23 cellular contexts compared by ENCODE assay signal in the genomic region with DNA sequence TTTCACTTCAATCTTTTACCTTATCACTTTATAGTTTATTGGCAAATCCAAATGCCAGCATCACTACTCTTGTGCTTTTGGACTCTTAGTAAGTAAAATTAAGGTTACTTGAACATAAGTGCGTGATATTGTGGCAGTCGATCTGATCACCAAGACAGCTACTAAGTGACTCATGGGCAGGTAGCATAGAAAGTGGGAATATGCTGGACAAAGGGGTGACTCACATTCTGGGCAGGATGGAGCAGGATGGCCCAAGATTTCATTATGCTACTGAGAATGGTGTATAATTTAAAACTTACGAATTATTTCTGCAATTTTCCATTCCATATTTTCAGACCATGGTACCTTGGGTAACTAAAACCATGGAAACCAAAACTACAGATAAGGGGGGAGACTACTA.
DNase-seq lines count a peak whose midpoint lies in the region; ATAC-seq, FAIRE-seq and TF ChIP-seq lines count a peak whose summit lies in the region.
"Had no signal": no experiment of that assay in that cellular context is flagged by ENCODE, and none has a peak within 500 bp of the region (broad histone marks: within the 10 kb centered on the region; RNA-seq: fewer than 3 reads in every experiment).

No MANE protein-coding gene starts in this region.

- H3K36me3 ChIP-seq in esophagus squamous epithelium, result no peaks in the 10 kb centered on the region
- H3K36me3 ChIP-seq: neural progenitor cell, prostate gland, transverse colon had no signal

- peaks cover 7 to 9% of the 10 kb centered on the region in 2 donors for H3K9me3 Mint-ChIP-seq in stimulated activated naive B cell treated with anti-CD40 and anti-IgM and Interleukin-4, amounts not matched to agents 10 μg/mL and 1 μg/mL and 100 μg/mL, for 72 hours
- H3K9me3 Mint-ChIP-seq in activated T-helper 1 cell treated with anti-CD3 and anti-CD28 coated beads, Interleukin-12 subunit alpha, Interleukin-12 subunit beta, Interleukin-2, Interleukin-4 antibody, amounts not matched to agents 30 ng/mL and 10 ng/mL and 1 ng/mL, durations not matched to agents 14 hours and 24 hours and 36 hours, result no peaks in the 10 kb centered on the region
- H3K9me3 Mint-ChIP-seq: activated T-helper 2 cell treated with anti-CD3 and anti-CD28 coated beads, Interferon-gamma antibody, Interleukin-2, Interleukin-4, amounts not matched to agents 10 μg/mL and 5 μg/mL and 100 μg/mL, durations not matched to agents 14 hours and 24 hours and 36 hours had no signal

- DNase-seq in HT1080 (ENCODE audit: low read depth), result peak; percentile 78
- peak; percentile 11 for DNase-seq in SW480 (ENCODE audit: low spot score)
- DNase-seq in esophagus squamous epithelium (lab: John Stamatoyannopoulos, UW), result no peak
- DNase-seq in stimulated activated naive B cell treated with anti-CD40 and anti-IgM and Interleukin-4, amounts not matched to agents 10 μg/mL and 1 μg/mL and 100 μg/mL, for 72 hours, result no peak
- DNase-seq in activated T-helper 1 cell treated with anti-CD3 and anti-CD28 coated beads, Interleukin-12 subunit alpha, Interleukin-12 subunit beta, Interleukin-2, Interleukin-4 antibody, amounts not matched to agents 30 ng/mL and 10 ng/mL and 1 ng/mL, durations not matched to agents 14 hours and 24 hours and 36 hours (ENCODE audit: low spot score), result no peak
- DNase-seq in erythroblast (lab: John Stamatoyannopoulos, UW), result no peak
- no peak for DNase-seq in frontal cortex (ENCODE audit: low spot score in 2 of 2)
- DNase-seq: activated naive CD8-positive, alpha-beta T cell treated with anti-CD3 and anti-CD28 coated beads, Interleukin-2, amount 10 ng/mL, durations not matched to agents 7 days and 5 days; Caco-2; dermis blood vessel endothelial cell; EL; NCI-H1105 treated with DMSO at 0.1 percent for 48 hours; NCI-H510A treated with DMSO at 0.1 percent for 48 hours; NK-92 treated with Interleukin-12 subunit alpha and Interleukin-12 subunit beta, amount 100 ng/mL, for 24 hours; RPMI8226; stimulated activated CD4-positive, alpha-beta T cell treated with anti-CD3 and anti-CD28 coated beads, Interleukin-2, amount 100 ng/mL, for 24 hours; stimulated activated naive CD8-positive, alpha-beta T cell treated with anti-CD3 and anti-CD28 coated beads, Interleukin-15, Interleukin-2, amounts not matched to agents 100 U/mL and 50 U/mL, for 24 hours; transverse colon had no signal

- no peak overlapping the region for H3K4me3 ChIP-seq in esophagus squamous epithelium
- H3K4me3 ChIP-seq: neural progenitor cell, prostate gland, transverse colon had no signal

- intact Hi-C loops in esophagus squamous epithelium (cut with DNase I), result no loop called here
- intact Hi-C loops in activated T-helper 1 cell treated with anti-CD3 and anti-CD28 coated beads, Interleukin-12 subunit alpha, Interleukin-12 subunit beta, Interleukin-2, Interleukin-4 antibody, amounts not matched to agents 30 ng/mL and 10 ng/mL and 1 ng/mL, durations not matched to agents 14 hours and 24 hours and 36 hours (cut with micrococcal nuclease), result no loop called here

- TF ChIP-seq POLR2A in esophagus squamous epithelium (IDR thresholded peaks at IDR 0.05) (no peak), erythroblast (IDR thresholded peaks at IDR 0.05; ENCODE audit: low read length) (no peak)

- peaks cover 11 to 44% (median 14%) of the 10 kb centered on the region in 3 donors for H3K4me1 ChIP-seq in esophagus squamous epithelium
- H3K4me1 ChIP-seq: Caco-2, prostate gland had no signal

- H3K27me3 Mint-ChIP-seq in stimulated activated naive B cell treated with anti-CD40 and anti-IgM and Interleukin-4, amounts not matched to agents 10 μg/mL and 1 μg/mL and 100 μg/mL, for 72 hours, result peaks cover 11 to 16% of the 10 kb centered on the region in 2 donors
- H3K27me3 Mint-ChIP-seq in activated T-helper 1 cell treated with anti-CD3 and anti-CD28 coated beads, Interleukin-12 subunit alpha, Interleukin-12 subunit beta, Interleukin-2, Interleukin-4 antibody, amounts not matched to agents 30 ng/mL and 10 ng/mL and 1 ng/mL, durations not matched to agents 14 hours and 24 hours and 36 hours (ENCODE audit: insufficient read depth), result peaks cover 9% of the 10 kb centered on the region

- H3K9me3 ChIP-seq in esophagus squamous epithelium, result no peaks in the 10 kb centered on the region
- H3K9me3 ChIP-seq: Caco-2, prostate gland, transverse colon had no signal

- TF ChIP-seq CTCF in esophagus squamous epithelium (IDR thresholded peaks at IDR 0.05), result no peak

- ATAC-seq in stimulated activated naive B cell treated with anti-CD40 and anti-IgM and Interleukin-4, amounts not matched to agents 10 μg/mL and 1 μg/mL and 100 μg/mL, for 72 hours (replicated peaks), result no peak
- ATAC-seq: HepG2; left lobe of liver; stimulated activated naive CD8-positive, alpha-beta T cell treated with anti-CD3 and anti-CD28 coated beads, Interleukin-15, Interleukin-2, amounts not matched to agents 100 U/mL and 50 U/mL, for 24 hours had no signal

- peaks cover 4 to 9% of the 10 kb centered on the region in 2 donors for H3K36me3 Mint-ChIP-seq in stimulated activated naive B cell treated with anti-CD40 and anti-IgM and Interleukin-4, amounts not matched to agents 10 μg/mL and 1 μg/mL and 100 μg/mL, for 72 hours
- H3K36me3 Mint-ChIP-seq in activated T-helper 1 cell treated with anti-CD3 and anti-CD28 coated beads, Interleukin-12 subunit alpha, Interleukin-12 subunit beta, Interleukin-2, Interleukin-4 antibody, amounts not matched to agents 30 ng/mL and 10 ng/mL and 1 ng/mL, durations not matched to agents 14 hours and 24 hours and 36 hours (ENCODE audit: low read depth), result no peaks in the 10 kb centered on the region
- H3K36me3 Mint-ChIP-seq: activated naive CD8-positive, alpha-beta T cell treated with anti-CD3 and anti-CD28 coated beads, Interleukin-2, amount 10 ng/mL, durations not matched to agents 7 days and 5 days had no signal

- peak overlapping the region; percentile 33 for H3K27ac Mint-ChIP-seq in stimulated activated naive B cell treated with anti-CD40 and anti-IgM and Interleukin-4, amounts not matched to agents 10 μg/mL and 1 μg/mL and 100 μg/mL, for 72 hours
- no peak overlapping the region for H3K27ac Mint-ChIP-seq in activated T-helper 1 cell treated with anti-CD3 and anti-CD28 coated beads, Interleukin-12 subunit alpha, Interleukin-12 subunit beta, Interleukin-2, Interleukin-4 antibody, amounts not matched to agents 30 ng/mL and 10 ng/mL and 1 ng/mL, durations not matched to agents 14 hours and 24 hours and 36 hours
- H3K27ac Mint-ChIP-seq: activated naive CD8-positive, alpha-beta T cell treated with anti-CD3 and anti-CD28 coated beads, Interleukin-2, amount 10 ng/mL, durations not matched to agents 7 days and 5 days; activated T-helper 2 cell treated with anti-CD3 and anti-CD28 coated beads, Interferon-gamma antibody, Interleukin-2, Interleukin-4, amounts not matched to agents 10 μg/mL and 5 μg/mL and 100 μg/mL, durations not matched to agents 14 hours and 24 hours and 36 hours; neural progenitor cell had no signal

- H3K4me1 Mint-ChIP-seq in stimulated activated naive B cell treated with anti-CD40 and anti-IgM and Interleukin-4, amounts not matched to agents 10 μg/mL and 1 μg/mL and 100 μg/mL, for 72 hours, result peaks cover 44 to 72% of the 10 kb centered on the region in 2 donors
- peaks cover 5% of the 10 kb centered on the region for H3K4me1 Mint-ChIP-seq in activated T-helper 1 cell treated with anti-CD3 and anti-CD28 coated beads, Interleukin-12 subunit alpha, Interleukin-12 subunit beta, Interleukin-2, Interleukin-4 antibody, amounts not matched to agents 30 ng/mL and 10 ng/mL and 1 ng/mL, durations not matched to agents 14 hours and 24 hours and 36 hours (ENCODE audit: low read depth)

- WGBS in esophagus squamous epithelium, 2 donors, result 44 to 64% methylated on average over 3 of the region's 3 CpGs

- H3K27ac ChIP-seq in esophagus squamous epithelium, result peak overlapping the region in 3 of 4 donors; percentile 3 to 77 (median 71)
- H3K27ac ChIP-seq: neural progenitor cell, prostate gland had no signal

- FAIRE-seq in frontal cortex (lab: Jason Lieb, UNC), result no peak
- FAIRE-seq: HepG2 had no signal

- H3K4me3 Mint-ChIP-seq in stimulated activated naive B cell treated with anti-CD40 and anti-IgM and Interleukin-4, amounts not matched to agents 10 μg/mL and 1 μg/mL and 100 μg/mL, for 72 hours, result no peak overlapping the region
- H3K4me3 Mint-ChIP-seq in activated T-helper 1 cell treated with anti-CD3 and anti-CD28 coated beads, Interleukin-12 subunit alpha, Interleukin-12 subunit beta, Interleukin-2, Interleukin-4 antibody, amounts not matched to agents 30 ng/mL and 10 ng/mL and 1 ng/mL, durations not matched to agents 14 hours and 24 hours and 36 hours, result no peak overlapping the region
- H3K4me3 Mint-ChIP-seq: activated naive CD8-positive, alpha-beta T cell treated with anti-CD3 and anti-CD28 coated beads, Interleukin-2, amount 10 ng/mL, durations not matched to agents 7 days and 5 days; neural progenitor cell had no signal

- H3K27me3 ChIP-seq in esophagus squamous epithelium, result no peaks in the 10 kb centered on the region
- H3K27me3 ChIP-seq: neural progenitor cell, transverse colon had no signal

Comparison
In these comparisons a context has a peak if more than half of its experiments do, and no peak if none do; other contexts are left out.
1. DNase-seq: peak in HT1080 (single experiment) and SW480 (single experiment); none in esophagus squamous epithelium (single experiment), stimulated activated naive B cell treated with anti-CD40 and anti-IgM and Interleukin-4, amounts not matched to agents 10 μg/mL and 1 μg/mL and 100 μg/mL, for 72 hours (single experiment), activated T-helper 1 cell treated with anti-CD3 and anti-CD28 coated beads, Interleukin-12 subunit alpha, Interleukin-12 subunit beta, Interleukin-2, Interleukin-4 antibody, amounts not matched to agents 30 ng/mL and 10 ng/mL and 1 ng/mL, durations not matched to agents 14 hours and 24 hours and 36 hours (single experiment), erythroblast (0 of 2) and frontal cortex (0 of 2).